In genomic region chr3:99925584-99925983, GRCh38 we compare ENCODE assay signal across 11 cellular contexts.
DNase-seq lines count a peak whose midpoint lies in the region; ATAC-seq and TF ChIP-seq lines count a peak whose summit lies in the region.
"Had no signal": no experiment of that assay in that cellular context is flagged by ENCODE, and none has a peak within 500 bp of the region (broad histone marks: within the 10 kb centered on the region; RNA-seq: fewer than 3 reads in every experiment).

No MANE protein-coding gene starts in this region.

- intact Hi-C loops in ovary (cut with DNase I) (no loop called here), head of caudate nucleus (cut with DNase I) (no loop called here)

- no peak for TF ChIP-seq POLR2A in ovary (IDR thresholded peaks at IDR 0.05)

- ATAC-seq in omental fat pad (ENCODE audit: low FRiP score) = no peak

- WGBS in ovary, 3 donors = 30 to 41% (median 35%) methylated on average over 3 of the region's 3 CpGs

- H3K4me1 ChIP-seq in ovary (ENCODE audit: insufficient read depth) = peaks cover 12% of the 10 kb centered on the region

- no peak for TF ChIP-seq EP300 in ovary (IDR thresholded peaks at IDR 0.05)

- no peaks in the 10 kb centered on the region for H3K27me3 ChIP-seq in ovary

- H3K4me3 ChIP-seq in choroid plexus epithelial cell (ENCODE audit: low read depth, low read length) (no peak overlapping the region), ovary (no peak overlapping the region)
- H3K4me3 ChIP-seq: HAP-1 had no signal

- H3K27ac ChIP-seq in ovary = peak overlapping the region in 1 of 2 donors; percentile 3

- no peaks in the 10 kb centered on the region for H3K36me3 ChIP-seq in ovary
- H3K36me3 ChIP-seq: HAP-1 had no signal

- H3K9me3 ChIP-seq in ovary = no peaks in the 10 kb centered on the region
- H3K9me3 ChIP-seq: HAP-1 had no signal

- TF ChIP-seq CTCF in choroid plexus epithelial cell (conservative IDR thresholded peaks at IDR 0.05; ENCODE audit: low read depth, low read length) (no peak), ovary (IDR thresholded peaks at IDR 0.05) (no peak), GM10266 (IDR thresholded peaks at IDR 0.05; ENCODE audit: control insufficient read depth, insufficient read depth, low read depth, missing control alignments) (no peak), omental fat pad (IDR thresholded peaks at IDR 0.05) (no peak)

- peak; percentile 80 for DNase-seq in DMS 273 (lab: John Stamatoyannopoulos, UW; ENCODE audit: unreplicated experiment)
- peak; percentile 90 for DNase-seq in NCI-H2196 (lab: John Stamatoyannopoulos, UW; ENCODE audit: unreplicated experiment)
- peak; percentile 74 for DNase-seq in choroid plexus epithelial cell (ENCODE audit: low read depth)
- peak in 3 of 5 donors; percentile 30 to 57 (median 46) for DNase-seq in ovary
- no peak for DNase-seq in head of caudate nucleus
- DNase-seq in activated CD8-positive, alpha-beta memory T cell treated with anti-CD3 and anti-CD28 coated beads, Interleukin-2, amount 50 U/mL, for 4 hours = no peak
- DNase-seq in GM10266 (ENCODE audit: extremely low spot score) = no peak
- DNase-seq in omental fat pad (ENCODE audit: low spot score) = no peak
- DNase-seq: activated CD4-positive, alpha-beta memory T cell treated with anti-CD3 and anti-CD28 coated beads, Interleukin-2, amount 10 ng/mL, durations not matched to agents 7 days and 5 days; NCI-H187 treated with DMSO at 0.1 percent for 48 hours had no signal

Comparison
In these comparisons a context has a peak if more than half of its experiments do, and no peak if none do; other contexts are left out.
1. DNase-seq: peak in DMS 273 (single experiment), NCI-H2196 (single experiment), choroid plexus epithelial cell (single experiment) and ovary (3 of 5); none in head of caudate nucleus (0 of 42), activated CD8-positive, alpha-beta memory T cell treated with anti-CD3 and anti-CD28 coated beads, Interleukin-2, amount 50 U/mL, for 4 hours (single experiment), GM10266 (single experiment) and omental fat pad (single experiment).